1 cellular context compared by ENCODE assay signal in genomic region chr6:129744201-129744879, GRCh38.
TF ChIP-seq lines count a peak whose summit lies in the region.

No MANE protein-coding gene starts in this region.

TF ChIP-seq in GM12878, 131 proteins besides CTCF, POLR2A, EP300 and RAD21:
- TF ChIP-seq PAX8 (IDR thresholded peaks at IDR 0.05) (peak; percentile 93; the same call in 1 of the 2 replicates), CHD1 (IDR thresholded peaks at IDR 0.05; ENCODE audit: low read depth, low read length) (no peak), TAF1 (IDR thresholded peaks at IDR 0.05; ENCODE audit: borderline replicate concordance, low read depth, low read length) (no peak), SP1 (IDR thresholded peaks at IDR 0.05; ENCODE audit: low read depth, low read length) (no peak), PAX5 (IDR thresholded peaks at IDR 0.05; ENCODE audit: borderline replicate concordance, low read depth, low read length) (peak; percentile 84), NR2C1 (IDR thresholded peaks at IDR 0.05) (no peak), WRNIP1 (IDR thresholded peaks at IDR 0.05; ENCODE audit: borderline replicate concordance, low read depth, low read length) (no peak)
- TF ChIP-seq, protein P1, sequence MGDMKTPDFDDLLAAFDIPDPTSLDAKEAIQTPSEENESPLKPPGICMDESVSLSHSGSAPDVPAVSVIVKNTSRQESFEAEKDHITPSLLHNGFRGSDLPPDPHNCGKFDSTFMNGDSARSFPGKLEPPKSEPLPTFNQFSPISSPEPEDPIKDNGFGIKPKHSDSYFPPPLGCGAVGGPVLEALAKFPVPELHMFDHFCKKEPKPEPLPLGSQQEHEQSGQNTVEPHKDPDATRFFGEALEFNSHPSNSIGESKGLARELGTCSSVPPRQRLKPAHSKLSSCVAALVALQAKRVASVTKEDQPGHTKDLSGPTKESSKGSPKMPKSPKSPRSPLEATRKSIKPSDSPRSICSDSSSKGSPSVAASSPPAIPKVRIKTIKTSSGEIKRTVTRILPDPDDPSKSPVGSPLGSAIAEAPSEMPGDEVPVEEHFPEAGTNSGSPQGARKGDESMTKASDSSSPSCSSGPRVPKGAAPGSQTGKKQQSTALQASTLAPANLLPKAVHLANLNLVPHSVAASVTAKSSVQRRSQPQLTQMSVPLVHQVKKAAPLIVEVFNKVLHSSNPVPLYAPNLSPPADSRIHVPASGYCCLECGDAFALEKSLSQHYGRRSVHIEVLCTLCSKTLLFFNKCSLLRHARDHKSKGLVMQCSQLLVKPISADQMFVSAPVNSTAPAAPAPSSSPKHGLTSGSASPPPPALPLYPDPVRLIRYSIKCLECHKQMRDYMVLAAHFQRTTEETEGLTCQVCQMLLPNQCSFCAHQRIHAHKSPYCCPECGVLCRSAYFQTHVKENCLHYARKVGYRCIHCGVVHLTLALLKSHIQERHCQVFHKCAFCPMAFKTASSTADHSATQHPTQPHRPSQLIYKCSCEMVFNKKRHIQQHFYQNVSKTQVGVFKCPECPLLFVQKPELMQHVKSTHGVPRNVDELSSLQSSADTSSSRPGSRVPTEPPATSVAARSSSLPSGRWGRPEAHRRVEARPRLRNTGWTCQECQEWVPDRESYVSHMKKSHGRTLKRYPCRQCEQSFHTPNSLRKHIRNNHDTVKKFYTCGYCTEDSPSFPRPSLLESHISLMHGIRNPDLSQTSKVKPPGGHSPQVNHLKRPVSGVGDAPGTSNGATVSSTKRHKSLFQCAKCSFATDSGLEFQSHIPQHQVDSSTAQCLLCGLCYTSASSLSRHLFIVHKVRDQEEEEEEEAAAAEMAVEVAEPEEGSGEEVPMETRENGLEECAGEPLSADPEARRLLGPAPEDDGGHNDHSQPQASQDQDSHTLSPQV (IDR thresholded peaks at IDR 0.05) = no peak
- TF ChIP-seq, protein P2, sequence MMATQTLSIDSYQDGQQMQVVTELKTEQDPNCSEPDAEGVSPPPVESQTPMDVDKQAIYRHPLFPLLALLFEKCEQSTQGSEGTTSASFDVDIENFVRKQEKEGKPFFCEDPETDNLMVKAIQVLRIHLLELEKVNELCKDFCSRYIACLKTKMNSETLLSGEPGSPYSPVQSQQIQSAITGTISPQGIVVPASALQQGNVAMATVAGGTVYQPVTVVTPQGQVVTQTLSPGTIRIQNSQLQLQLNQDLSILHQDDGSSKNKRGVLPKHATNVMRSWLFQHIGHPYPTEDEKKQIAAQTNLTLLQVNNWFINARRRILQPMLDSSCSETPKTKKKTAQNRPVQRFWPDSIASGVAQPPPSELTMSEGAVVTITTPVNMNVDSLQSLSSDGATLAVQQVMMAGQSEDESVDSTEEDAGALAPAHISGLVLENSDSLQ (IDR thresholded peaks at IDR 0.05) = no peak
